Comparison of ENCODE assay signal across 10 cellular contexts in the genomic region with DNA sequence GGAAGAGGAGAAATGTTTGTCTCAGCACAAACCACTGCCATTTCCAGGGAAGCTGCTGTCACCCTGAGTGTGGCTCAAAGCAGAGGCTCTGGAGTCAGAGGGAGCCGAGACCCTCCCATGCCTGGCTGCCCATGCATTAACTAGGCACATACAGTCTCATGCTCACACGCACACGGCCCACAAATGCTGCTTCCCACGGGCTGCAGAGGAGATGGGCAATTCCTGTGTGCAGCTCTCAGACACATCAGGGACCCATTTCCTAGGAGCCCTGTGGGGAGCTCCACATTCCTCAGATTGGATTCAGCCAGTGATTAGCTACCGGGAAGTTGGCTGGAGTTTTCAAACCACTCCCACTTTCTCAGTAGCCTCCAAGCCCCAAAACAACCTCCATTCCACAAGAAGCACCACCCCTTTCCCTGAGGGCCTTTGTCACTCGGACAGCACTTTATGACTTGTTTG. TPM values are rescaled to one million over a fixed set of nuclear protein-coding genes. Genes with fewer than 3 reads are reported as not detected.
DNase-seq lines count a peak whose midpoint lies in the region; ATAC-seq and TF ChIP-seq lines count a peak whose summit lies in the region.
"Had no signal": no experiment of that assay in that cellular context is flagged by ENCODE, and none has a peak within 500 bp of the region (broad histone marks: within the 10 kb centered on the region; RNA-seq: fewer than 3 reads in every experiment).

No MANE protein-coding gene starts in this region.

- no peak overlapping the region for H3K9ac ChIP-seq in duodenal mucosa (ENCODE audit: low read depth in 1 of 2, low read length in 2 of 2)

- DNase-seq in DMS53 (lab: John Stamatoyannopoulos, UW) (peak; percentile 51), DMS53 treated with DMSO at 0.1 percent for 48 hours (lab: John Stamatoyannopoulos, UW; ENCODE audit: unreplicated experiment) (no peak), lung (ENCODE audit: low spot score) (no peak), substantia nigra (lab: John Stamatoyannopoulos, UW) (no peak)
- DNase-seq: NCI-H1436 had no signal

- H3K27me3 ChIP-seq in duodenal mucosa (ENCODE audit: control insufficient read depth in 1 of 2, insufficient read depth in 2 of 2, low read length in 2 of 2) (no peaks in the 10 kb centered on the region), lung (ENCODE audit: control insufficient read depth, insufficient read depth) (no peaks in the 10 kb centered on the region)

- WGBS in lung, 2 donors: 52 to 64% methylated on average over 6 of the region's 6 CpGs
- 23% methylated on average over 6 of the region's 6 CpGs for WGBS in urinary bladder

- no peak overlapping the region for H3K4me3 ChIP-seq in duodenal mucosa (ENCODE audit: low read depth in 1 of 2, low read length in 2 of 2)
- H3K4me3 ChIP-seq in lung: no peak overlapping the region
- H3K4me3 ChIP-seq in urinary bladder (ENCODE audit: low read depth, low read length): no peak overlapping the region

- H3K9me3 ChIP-seq in duodenal mucosa (ENCODE audit: control insufficient read depth in 1 of 2, low read length in 2 of 2): no peaks in the 10 kb centered on the region
- no peaks in the 10 kb centered on the region for H3K9me3 ChIP-seq in lung (ENCODE audit: control insufficient read depth in 2 of 2, insufficient read depth in 1 of 2, low read length in 1 of 2)

- H3K4me1 ChIP-seq in duodenal mucosa (ENCODE audit: control insufficient read depth in 1 of 2, insufficient read depth in 2 of 2, low read length in 2 of 2) (peaks cover 0 to 4% of the 10 kb centered on the region in 2 donors), lung (ENCODE audit: control insufficient read depth in 2 of 2, insufficient read depth in 2 of 2, low read length in 2 of 2) (peaks cover 0 to 3% of the 10 kb centered on the region in 2 donors), urinary bladder (ENCODE audit: insufficient read depth) (no peaks in the 10 kb centered on the region)

- H3K36me3 ChIP-seq in duodenal mucosa (ENCODE audit: control insufficient read depth in 1 of 2, insufficient read depth in 2 of 2, low read length in 2 of 2) (no peaks in the 10 kb centered on the region), lung (ENCODE audit: control insufficient read depth in 2 of 2, insufficient read depth in 2 of 2, low read length in 2 of 2) (no peaks in the 10 kb centered on the region), urinary bladder (ENCODE audit: insufficient read depth) (no peaks in the 10 kb centered on the region)

- peak; percentile 14 for ATAC-seq in lung (ENCODE audit: insufficient read depth, low FRiP score)
- no peak for ATAC-seq in HG02970 (IDR thresholded peaks at IDR 0.05; ENCODE audit: low FRiP score, unreplicated experiment)
- no peak for ATAC-seq in GM21737 (IDR thresholded peaks at IDR 0.05; ENCODE audit: unreplicated experiment)

- no peak for TF ChIP-seq CTCF in lung (IDR thresholded peaks at IDR 0.05; ENCODE audit: control extremely low read depth, extremely low read depth)

- H3K27ac ChIP-seq in duodenal mucosa (ENCODE audit: low read depth, low read length): peak overlapping the region; percentile 30
- peak overlapping the region in 1 of 2 donors; percentile 76 for H3K27ac ChIP-seq in lung (ENCODE audit: low read depth in 1 of 2, low read length in 1 of 2)
- peak overlapping the region; percentile 31 for H3K27ac ChIP-seq in urinary bladder (ENCODE audit: low read depth)
- no peak overlapping the region for H3K27ac ChIP-seq in substantia nigra (ENCODE audit: low read depth, low read length, poor library complexity, severe bottlenecking)
- H3K27ac ChIP-seq: 22Rv1 had no signal

RNA-seq across cellular contexts. Expression of gene PTGES, which starts 9.1 kb away (rescaled TPM):
- total RNA-seq in lung (10 to 100 TPM; 12.0 to 16.0 TPM), urinary bladder (18.0 TPM)
- polyA plus RNA-seq in lung (10 to 100 TPM in 1 of 2 donors, 1 to 10 TPM in 1; 8.0 to 19.8 TPM), urinary bladder (26.8 TPM)

RNA-seq across cellular contexts. Expression of gene TOR1B, which starts 41.1 kb away (rescaled TPM):
- 10 to 100 TPM; 25.5 to 26.4 TPM for total RNA-seq in lung
- polyA plus RNA-seq in lung: 10 to 100 TPM; 10.1 to 26.7 TPM
- 25.3 TPM for total RNA-seq in urinary bladder
- 26.4 TPM for polyA plus RNA-seq in urinary bladder
